In the genomic region with DNA sequence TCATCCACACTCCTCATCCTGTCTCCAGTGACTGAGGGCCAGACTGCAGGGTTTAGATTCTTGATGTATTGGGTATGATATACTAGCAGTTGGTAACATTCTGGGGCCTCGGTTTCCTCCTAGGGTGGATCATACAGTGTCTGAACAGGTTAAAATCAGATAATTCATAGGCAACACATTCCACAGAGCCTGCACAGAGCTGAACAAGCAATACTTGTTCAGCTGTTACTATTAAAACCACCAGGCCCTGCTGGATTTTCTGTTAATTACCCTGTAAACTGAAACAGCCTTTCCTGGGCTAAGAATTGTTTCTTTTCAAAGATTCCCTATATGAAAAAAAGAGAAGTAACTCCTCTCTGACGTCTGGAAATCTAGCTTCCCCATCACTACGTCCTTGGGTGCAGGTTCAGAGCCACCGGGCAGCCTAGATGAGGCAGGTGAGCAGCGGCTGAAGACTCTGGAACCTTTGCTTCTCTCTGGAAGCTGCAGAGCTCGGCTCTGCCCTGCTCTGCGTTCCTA, we compare ENCODE assay signal across 13 cellular contexts. TPM values are rescaled to one million over a fixed set of nuclear protein-coding genes. Genes with fewer than 3 reads are reported as not detected.
DNase-seq lines count a peak whose midpoint lies in the region; ATAC-seq and TF ChIP-seq lines count a peak whose summit lies in the region.
"Had no signal": no experiment of that assay in that cellular context is flagged by ENCODE, and none has a peak within 500 bp of the region (broad histone marks: within the 10 kb centered on the region; RNA-seq: fewer than 3 reads in every experiment).

No MANE protein-coding gene starts in this region.

- H3K27me3 ChIP-seq in breast epithelium (peaks cover 0 to 21% of the 10 kb centered on the region in 2 donors), iPS-20b (ENCODE audit: insufficient read depth, low read length) (peaks cover 23% of the 10 kb centered on the region), rectal smooth muscle tissue (ENCODE audit: control insufficient read depth, insufficient read depth, low read length) (no peaks in the 10 kb centered on the region)

- TF ChIP-seq CTCF in breast epithelium (IDR thresholded peaks at IDR 0.05), result no peak

- H3K27ac ChIP-seq in breast epithelium (no peak overlapping the region), iPS-20b (ENCODE audit: low read length) (no peak overlapping the region), rectal smooth muscle tissue (ENCODE audit: low read depth, low read length) (peak overlapping the region; percentile 49)

- no peak for DNase-seq in breast epithelium (ENCODE audit: low spot score in 2 of 2)
- no peak for DNase-seq in stimulated activated CD4-positive, alpha-beta T cell treated with anti-CD3 and anti-CD28 coated beads, Interleukin-12 subunit alpha, Interleukin-12 subunit beta, amount 100 ng/mL, for 4 hours
- no peak for DNase-seq in NCI-H526 treated with DMSO at 0.1 percent for 48 hours (lab: John Stamatoyannopoulos, UW)
- DNase-seq: activated CD8-positive, alpha-beta memory T cell treated with anti-CD3 and anti-CD28 coated beads, Interleukin-2, amount 10 ng/mL, durations not matched to agents 7 days and 5 days; amniotic stem cell; MM.1S; stimulated activated CD4-positive, alpha-beta T cell treated with anti-CD3 and anti-CD28 coated beads, Interleukin-4, amount 100 ng/mL, for 1 hour had no signal

- TF ChIP-seq POLR2A in breast epithelium (IDR thresholded peaks at IDR 0.05), result no peak

- peak overlapping the region; percentile 69 for H3K9ac ChIP-seq in ES-I3 (ENCODE audit: low read depth, low read length)
- peak overlapping the region; percentile 63; the same call in 1 of the 2 replicates for H3K9ac ChIP-seq in iPS-20b (ENCODE audit: low read depth, low read length)
- no peak overlapping the region for H3K9ac ChIP-seq in rectal smooth muscle tissue (ENCODE audit: low read length)

- peak overlapping the region in 2 of 3 donors; percentile 43 to 48 for H3K4me3 ChIP-seq in breast epithelium
- peak overlapping the region; percentile 88 for H3K4me3 ChIP-seq in iPS-20b (ENCODE audit: low read length)
- H3K4me3 ChIP-seq in rectal smooth muscle tissue (ENCODE audit: low read length), result peak overlapping the region; percentile 69

- no peaks in the 10 kb centered on the region for H3K9me3 ChIP-seq in ES-I3 (ENCODE audit: control insufficient read depth, insufficient read depth, low read length)
- H3K9me3 ChIP-seq in breast epithelium, result no peaks in the 10 kb centered on the region
- H3K9me3 ChIP-seq in iPS-20b (ENCODE audit: insufficient read depth, low read depth, low read length), result no peaks in the 10 kb centered on the region; the same call in 1 of the 2 replicates

- no peaks in the 10 kb centered on the region for H3K36me3 ChIP-seq in ES-I3 (ENCODE audit: insufficient read depth, low read length)
- no peaks in the 10 kb centered on the region for H3K36me3 ChIP-seq in breast epithelium
- H3K36me3 ChIP-seq in iPS-20b (ENCODE audit: insufficient read depth, low read depth, low read length), result no peaks in the 10 kb centered on the region
- H3K36me3 ChIP-seq in rectal smooth muscle tissue (ENCODE audit: control insufficient read depth, insufficient read depth, low read length), result no peaks in the 10 kb centered on the region

- intact Hi-C loops in breast epithelium (cut with DNase I; ENCODE audit: low total_unique reads), result no loop called here

- peaks cover 7% of the 10 kb centered on the region; the same call in 1 of the 2 replicates for H3K4me1 ChIP-seq in ES-I3 (ENCODE audit: insufficient read depth, low read length)
- peaks cover 0 to 8% of the 10 kb centered on the region in 2 donors for H3K4me1 ChIP-seq in breast epithelium
- peaks cover 24% of the 10 kb centered on the region; the same call in 1 of the 2 replicates for H3K4me1 ChIP-seq in iPS-20b (ENCODE audit: insufficient read depth, low read length)
- H3K4me1 ChIP-seq in rectal smooth muscle tissue (ENCODE audit: control insufficient read depth, insufficient read depth, low read length), result peaks cover 4% of the 10 kb centered on the region

- ATAC-seq in HG03045 (IDR thresholded peaks at IDR 0.05; ENCODE audit: unreplicated experiment) (no peak), GM18867 (IDR thresholded peaks at IDR 0.05; ENCODE audit: unreplicated experiment) (no peak)
- ATAC-seq: activated CD8-positive, alpha-beta memory T cell treated with anti-CD3 and anti-CD28 coated beads, Interleukin-2, amount 10 ng/mL, durations not matched to agents 7 days and 5 days had no signal

RNA-seq across cellular contexts. Expression of a gene that starts 0.9 kb away (rescaled TPM):
- total RNA-seq in breast epithelium, result 1 to 10 TPM in 1 of 3 donors, under 1 TPM in 2; under 0.01 to 1.9 (median 0.66) TPM
- total RNA-seq: activated CD8-positive, alpha-beta memory T cell treated with anti-CD3 and anti-CD28 coated beads, Interleukin-2, amount 10 ng/mL, durations not matched to agents 7 days and 5 days; T-helper 2 cell treated with Interferon-gamma antibody and Interleukin-4, amounts not matched to agents 100 ng/mL and 5 ng/mL, for 36 hours had no signal
